ENCODE assay signal across 20 cellular contexts in the genomic region with DNA sequence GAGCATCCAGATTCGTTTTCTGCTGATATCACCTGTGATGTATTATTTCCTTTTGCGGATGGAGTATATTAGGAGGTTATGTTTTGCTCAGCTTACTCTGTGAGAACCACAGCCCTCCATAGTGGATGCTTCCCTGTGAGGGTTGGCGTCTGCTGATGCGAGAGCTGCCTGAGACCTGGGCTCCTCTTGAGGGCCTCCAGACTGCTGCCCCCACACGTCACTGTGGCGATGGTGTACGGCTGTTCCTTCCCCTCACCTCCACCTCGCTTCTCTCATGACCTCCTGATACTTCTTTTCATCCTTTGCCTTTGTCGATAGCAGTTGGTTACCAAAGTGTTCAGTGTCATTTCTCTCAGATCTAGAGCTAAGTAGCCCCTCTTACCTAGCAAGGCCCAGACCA.
DNase-seq lines count a peak whose midpoint lies in the region; ATAC-seq and TF ChIP-seq lines count a peak whose summit lies in the region.
"Had no signal": no experiment of that assay in that cellular context is flagged by ENCODE, and none has a peak within 500 bp of the region (broad histone marks: within the 10 kb centered on the region; RNA-seq: fewer than 3 reads in every experiment).

No MANE protein-coding gene starts in this region.

- no peak for TF ChIP-seq POLR2A in right lobe of liver (IDR thresholded peaks at IDR 0.05)

- H3K9me3 Mint-ChIP-seq in activated T-cell treated with anti-CD3 and anti-CD28 coated beads, Interleukin-2, amount 50 U/mL, for 24 hours, result no peaks in the 10 kb centered on the region
- no peaks in the 10 kb centered on the region for H3K9me3 Mint-ChIP-seq in activated T-cell treated with anti-CD3 and anti-CD28 coated beads, Interleukin-2, amount 50 U/mL, for 72 hours
- H3K9me3 Mint-ChIP-seq in memory B cell, result peaks cover 2% of the 10 kb centered on the region
- H3K9me3 Mint-ChIP-seq in progenitor cell of endocrine pancreas (ENCODE audit: low read depth), result peaks cover 5% of the 10 kb centered on the region
- no peaks in the 10 kb centered on the region for H3K9me3 Mint-ChIP-seq in stimulated activated naive CD8-positive, alpha-beta T cell treated with anti-CD3 and anti-CD28 coated beads, Interleukin-15, amount 100 ng/mL, for 72 hours
- H3K9me3 Mint-ChIP-seq: CD4-positive, CD25-positive, alpha-beta regulatory T cell; CD8-positive, alpha-beta T cell; HFFc6 had no signal

- peak overlapping the region; percentile 20 for H3K27ac Mint-ChIP-seq in activated T-cell treated with anti-CD3 and anti-CD28 coated beads, Interleukin-2, amount 50 U/mL, for 24 hours
- no peak overlapping the region for H3K27ac Mint-ChIP-seq in activated T-cell treated with anti-CD3 and anti-CD28 coated beads, Interleukin-2, amount 50 U/mL, for 72 hours
- H3K27ac Mint-ChIP-seq in memory B cell, result peak overlapping the region; percentile 64
- H3K27ac Mint-ChIP-seq in progenitor cell of endocrine pancreas, result peak overlapping the region; percentile 37
- no peak overlapping the region for H3K27ac Mint-ChIP-seq in stimulated activated naive CD8-positive, alpha-beta T cell treated with anti-CD3 and anti-CD28 coated beads, Interleukin-15, amount 100 ng/mL, for 72 hours
- H3K27ac Mint-ChIP-seq: B cell; CD4-positive, CD25-positive, alpha-beta regulatory T cell; CD8-positive, alpha-beta T cell; HFFc6 had no signal

- H3K4me1 ChIP-seq in right lobe of liver (no peaks in the 10 kb centered on the region), Karpas-422 (ENCODE audit: low read length) (peaks cover 42% of the 10 kb centered on the region)
- H3K4me1 ChIP-seq: HAP-1 had no signal

- H3K4me2 ChIP-seq in Karpas-422 (ENCODE audit: low read depth, low read length, poor library complexity, severe bottlenecking), result no peak overlapping the region
- H3K4me2 ChIP-seq: BLaER1 had no signal

- peaks cover 90% of the 10 kb centered on the region for H3K36me3 Mint-ChIP-seq in activated T-cell treated with anti-CD3 and anti-CD28 coated beads, Interleukin-2, amount 50 U/mL, for 24 hours (ENCODE audit: low read depth)
- H3K36me3 Mint-ChIP-seq in activated T-cell treated with anti-CD3 and anti-CD28 coated beads, Interleukin-2, amount 50 U/mL, for 72 hours (ENCODE audit: insufficient read depth in 2 of 2), result peaks cover 14 to 25% of the 10 kb centered on the region in 2 donors
- peaks cover 51% of the 10 kb centered on the region for H3K36me3 Mint-ChIP-seq in memory B cell
- H3K36me3 Mint-ChIP-seq in progenitor cell of endocrine pancreas (ENCODE audit: insufficient read depth), result peaks cover 19% of the 10 kb centered on the region

- intact Hi-C loops in right lobe of liver (cut with DNase I), result no loop called here

- H3K9me3 ChIP-seq in right lobe of liver (no peaks in the 10 kb centered on the region), Karpas-422 (ENCODE audit: low read length) (no peaks in the 10 kb centered on the region)
- H3K9me3 ChIP-seq: BLaER1, HAP-1 had no signal

- H3K79me2 ChIP-seq in Karpas-422 (ENCODE audit: low read length), result peaks cover 25% of the 10 kb centered on the region

- ATAC-seq in activated T-cell treated with anti-CD3 and anti-CD28 coated beads, Interleukin-2, amount 50 U/mL, for 72 hours (replicated peaks in 1 of 2), result no peak
- no peak for ATAC-seq in memory B cell (ENCODE audit: low read depth)
- no peak for ATAC-seq in stimulated activated naive CD8-positive, alpha-beta T cell treated with anti-CD3 and anti-CD28 coated beads, Interleukin-15, amount 100 ng/mL, for 72 hours
- ATAC-seq in right lobe of liver, result no peak
- ATAC-seq: CD8-positive, alpha-beta T cell had no signal

- H3K4me3 ChIP-seq in right lobe of liver, result no peak overlapping the region
- H3K4me3 ChIP-seq in Karpas-422 (ENCODE audit: low read length), result no peak overlapping the region
- H3K4me3 ChIP-seq: BLaER1, HAP-1 had no signal

- no peak overlapping the region for H3K9ac ChIP-seq in Karpas-422 (ENCODE audit: low read length)
- H3K9ac ChIP-seq: BLaER1 had no signal

- TF ChIP-seq CTCF in progenitor cell of endocrine pancreas (IDR thresholded peaks at IDR 0.05; ENCODE audit: unreplicated experiment), result no peak
- no peak for TF ChIP-seq CTCF in right lobe of liver (IDR thresholded peaks at IDR 0.05)

- H3K27me3 ChIP-seq in right lobe of liver, result no peaks in the 10 kb centered on the region
- no peaks in the 10 kb centered on the region for H3K27me3 ChIP-seq in Karpas-422 (ENCODE audit: low read length)
- H3K27me3 ChIP-seq: BLaER1 had no signal

- H3K9me2 ChIP-seq in Karpas-422 (replicated peaks; ENCODE audit: insufficient read depth, low read length), result no peaks in the 10 kb centered on the region

- no peak for DNase-seq in activated T-cell treated with anti-CD3 and anti-CD28 coated beads, Interleukin-2, amount 50 U/mL, for 24 hours
- DNase-seq in activated T-cell treated with anti-CD3 and anti-CD28 coated beads, Interleukin-2, amount 50 U/mL, for 72 hours, result no peak
- DNase-seq in memory B cell (ENCODE audit: low spot score in 2 of 2) (no peak), progenitor cell of endocrine pancreas (ENCODE audit: low spot score, unreplicated experiment) (no peak), right lobe of liver (no peak), Karpas-422 (no peak), RPMI8226 (no peak)
- DNase-seq in stimulated activated naive CD8-positive, alpha-beta T cell treated with anti-CD3 and anti-CD28 coated beads, Interleukin-15, amount 100 ng/mL, for 72 hours, result no peak
- DNase-seq: CD4-positive, CD25-positive, alpha-beta regulatory T cell; CD8-positive, alpha-beta T cell; DMS 273 treated with DMSO at 0.1 percent for 48 hours; DMS79; GF-D8; GOT3; HFFc6 had no signal

- peaks cover 15% of the 10 kb centered on the region for H3K4me1 Mint-ChIP-seq in activated T-cell treated with anti-CD3 and anti-CD28 coated beads, Interleukin-2, amount 50 U/mL, for 24 hours (ENCODE audit: low read depth)
- peaks cover 23% of the 10 kb centered on the region for H3K4me1 Mint-ChIP-seq in activated T-cell treated with anti-CD3 and anti-CD28 coated beads, Interleukin-2, amount 50 U/mL, for 72 hours (ENCODE audit: low read depth)
- H3K4me1 Mint-ChIP-seq in memory B cell (peaks cover 23% of the 10 kb centered on the region), progenitor cell of endocrine pancreas (ENCODE audit: low read depth) (peaks cover 1% of the 10 kb centered on the region)
- H3K4me1 Mint-ChIP-seq in stimulated activated naive CD8-positive, alpha-beta T cell treated with anti-CD3 and anti-CD28 coated beads, Interleukin-15, amount 100 ng/mL, for 72 hours, result peaks cover under 1% of the 10 kb centered on the region

- WGBS in right lobe of liver (ENCODE audit: insufficient coverage, low coverage, low lambda C conversion rate, missing lambda C conversion rate), result 94% methylated on average over 7 of the region's 9 CpGs

- peaks cover 0 to 45% (median 8%) of the 10 kb centered on the region in 4 donors for H3K36me3 ChIP-seq in right lobe of liver
- peaks cover 12% of the 10 kb centered on the region; the same call in 1 of the 2 replicates for H3K36me3 ChIP-seq in Karpas-422 (ENCODE audit: insufficient read depth, low read length)

- H3K27me3 Mint-ChIP-seq in activated T-cell treated with anti-CD3 and anti-CD28 coated beads, Interleukin-2, amount 50 U/mL, for 24 hours, result no peaks in the 10 kb centered on the region
- H3K27me3 Mint-ChIP-seq in activated T-cell treated with anti-CD3 and anti-CD28 coated beads, Interleukin-2, amount 50 U/mL, for 72 hours (ENCODE audit: low read depth), result no peaks in the 10 kb centered on the region
- H3K27me3 Mint-ChIP-seq in memory B cell, result no peaks in the 10 kb centered on the region
- H3K27me3 Mint-ChIP-seq in progenitor cell of endocrine pancreas, result no peaks in the 10 kb centered on the region
- H3K27me3 Mint-ChIP-seq in stimulated activated naive CD8-positive, alpha-beta T cell treated with anti-CD3 and anti-CD28 coated beads, Interleukin-15, amount 100 ng/mL, for 72 hours, result no peaks in the 10 kb centered on the region
- H3K27me3 Mint-ChIP-seq: B cell; CD4-positive, CD25-positive, alpha-beta regulatory T cell had no signal

- no peaks in the 10 kb centered on the region for H4K20me1 ChIP-seq in Karpas-422 (ENCODE audit: insufficient read depth, low read depth, low read length)

- no peak overlapping the region for H2AFZ ChIP-seq in Karpas-422 (ENCODE audit: low read length)

- H3K27ac ChIP-seq in right lobe of liver (no peak overlapping the region), Karpas-422 (ENCODE audit: low read length) (no peak overlapping the region)
- H3K27ac ChIP-seq: 22Rv1, BLaER1, C4-2B had no signal

- no peak overlapping the region for H3K4me3 Mint-ChIP-seq in activated T-cell treated with anti-CD3 and anti-CD28 coated beads, Interleukin-2, amount 50 U/mL, for 24 hours
- no peak overlapping the region for H3K4me3 Mint-ChIP-seq in activated T-cell treated with anti-CD3 and anti-CD28 coated beads, Interleukin-2, amount 50 U/mL, for 72 hours
- H3K4me3 Mint-ChIP-seq in memory B cell (no peak overlapping the region), progenitor cell of endocrine pancreas (ENCODE audit: low read depth) (no peak overlapping the region)
- no peak overlapping the region for H3K4me3 Mint-ChIP-seq in stimulated activated naive CD8-positive, alpha-beta T cell treated with anti-CD3 and anti-CD28 coated beads, Interleukin-15, amount 100 ng/mL, for 72 hours
- H3K4me3 Mint-ChIP-seq: B cell; CD4-positive, CD25-positive, alpha-beta regulatory T cell; CD8-positive, alpha-beta T cell; HFFc6 had no signal

Comparison
In these comparisons a context has a peak if more than half of its experiments do, and no peak if none do; other contexts are left out.
1. H3K27ac Mint-ChIP-seq: peak in activated T-cell treated with anti-CD3 and anti-CD28 coated beads, Interleukin-2, amount 50 U/mL, for 24 hours (single experiment), memory B cell (single experiment) and progenitor cell of endocrine pancreas (single experiment); none in activated T-cell treated with anti-CD3 and anti-CD28 coated beads, Interleukin-2, amount 50 U/mL, for 72 hours (single experiment) and stimulated activated naive CD8-positive, alpha-beta T cell treated with anti-CD3 and anti-CD28 coated beads, Interleukin-15, amount 100 ng/mL, for 72 hours (0 of 2).